Comparison of ENCODE assay signal across 18 cellular contexts in genomic region chr4:21077967-21078366, GRCh38.
"Had no signal": no experiment of that assay in that cellular context is flagged by ENCODE, and none has a peak within 500 bp of the region (broad histone marks: within the 10 kb centered on the region; RNA-seq: fewer than 3 reads in every experiment).

No MANE protein-coding gene starts in this region.

- H3K27me3 ChIP-seq: esophagus muscularis mucosa, hepatocyte, sigmoid colon, testis, transverse colon had no signal

- H3K4me2 ChIP-seq: hepatocyte had no signal

- H3K4me1 Mint-ChIP-seq: mesothelial cell of epicardium, neural crest cell had no signal

- H3K4me3 ChIP-seq: esophagus muscularis mucosa, hepatocyte, sigmoid colon, testis, transverse colon had no signal

- H3K27me3 Mint-ChIP-seq: stimulated activated naive CD8-positive, alpha-beta T cell treated with anti-CD3 and anti-CD28 coated beads, Interleukin-15, Interleukin-2, amounts not matched to agents 100 ng/mL and 50 ng/mL, for 24 hours had no signal

- ATAC-seq: left lobe of liver, natural killer cell had no signal

- H3K4me1 ChIP-seq: esophagus muscularis mucosa, sigmoid colon, testis, transverse colon had no signal

- H3K36me3 ChIP-seq: esophagus muscularis mucosa, sigmoid colon, transverse colon had no signal

- DNase-seq: effector memory CD4-positive, alpha-beta T cell; head of caudate nucleus; natural killer cell; posterior cingulate gyrus; sigmoid colon; small intestine; stimulated activated CD4-positive, alpha-beta T cell treated with anti-CD3 and anti-CD28 coated beads, Interleukin-12 subunit alpha, Interleukin-12 subunit beta, amount 100 ng/mL, for 4 hours; testis; transverse colon had no signal

- H3K4me3 Mint-ChIP-seq: mesothelial cell of epicardium; natural killer cell; neural crest cell; stimulated activated naive CD8-positive, alpha-beta T cell treated with anti-CD3 and anti-CD28 coated beads, Interleukin-15, Interleukin-2, amounts not matched to agents 100 ng/mL and 50 ng/mL, for 24 hours had no signal

- H3K27ac Mint-ChIP-seq: mesothelial cell of epicardium; natural killer cell; stimulated activated naive CD8-positive, alpha-beta T cell treated with anti-CD3 and anti-CD28 coated beads, Interleukin-15, Interleukin-2, amounts not matched to agents 100 ng/mL and 50 ng/mL, for 24 hours had no signal

- FAIRE-seq: endometrium, small intestine, urothelium cell line had no signal

- H3K9me3 Mint-ChIP-seq: neural crest cell had no signal

- H3K27ac ChIP-seq: epithelial cell of prostate, esophagus muscularis mucosa, hepatocyte, sigmoid colon, testis, transverse colon had no signal

- H3K79me2 ChIP-seq: hepatocyte had no signal

- H3K36me3 Mint-ChIP-seq: mesothelial cell of epicardium, natural killer cell had no signal

- H2AFZ ChIP-seq: hepatocyte had no signal

- H3K9me3 ChIP-seq: esophagus muscularis mucosa, sigmoid colon, testis, transverse colon had no signal
